Comparison of ENCODE assay signal across 8 cellular contexts in the genomic region with DNA sequence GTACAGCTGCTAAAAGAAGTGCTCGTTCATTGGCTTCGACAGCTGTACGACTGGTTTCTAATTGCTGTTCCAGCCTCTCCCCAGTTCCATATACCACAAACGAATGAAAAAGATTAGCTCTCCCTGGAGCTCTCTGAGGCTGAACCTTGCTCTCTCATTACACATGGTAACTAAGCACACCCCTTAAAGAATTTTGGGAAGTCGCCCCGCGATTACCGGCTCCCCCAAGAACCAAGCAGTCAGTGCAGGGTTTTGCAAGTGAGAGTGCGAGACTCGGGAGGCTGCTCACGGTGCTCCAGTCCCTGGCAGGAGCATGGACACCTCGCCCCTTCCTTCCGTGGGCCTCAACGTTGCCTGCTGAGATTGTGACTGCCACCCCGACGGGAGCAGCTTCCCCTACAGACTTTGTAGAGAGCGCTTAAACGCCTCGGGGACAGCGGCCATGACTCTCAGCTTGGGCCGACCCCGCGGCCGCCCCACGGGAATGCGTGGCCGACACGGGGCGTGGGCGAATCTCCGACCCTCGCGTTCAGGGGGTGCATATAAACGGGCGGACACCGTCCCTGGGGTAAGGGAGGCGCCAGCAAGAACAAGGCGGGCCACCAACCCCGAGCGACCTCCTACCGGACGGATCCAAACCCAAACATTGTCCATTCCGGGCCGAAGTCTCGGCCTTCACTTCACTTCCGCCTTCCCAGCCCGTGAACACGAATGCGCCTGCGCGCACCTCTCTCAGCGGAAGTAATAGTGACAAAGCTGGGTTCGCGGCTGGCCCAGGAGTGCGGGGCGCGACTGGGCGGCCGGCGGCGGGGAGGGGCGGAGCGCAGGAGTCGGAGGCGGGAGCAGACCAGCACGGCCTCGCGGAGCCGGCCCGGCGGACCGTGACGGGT. TPM values are rescaled to one million over a fixed set of nuclear protein-coding genes. Genes with fewer than 3 reads are reported as not detected.
DNase-seq lines count a peak whose midpoint lies in the region; ATAC-seq lines count a peak whose summit lies in the region.

A gene with protein sequence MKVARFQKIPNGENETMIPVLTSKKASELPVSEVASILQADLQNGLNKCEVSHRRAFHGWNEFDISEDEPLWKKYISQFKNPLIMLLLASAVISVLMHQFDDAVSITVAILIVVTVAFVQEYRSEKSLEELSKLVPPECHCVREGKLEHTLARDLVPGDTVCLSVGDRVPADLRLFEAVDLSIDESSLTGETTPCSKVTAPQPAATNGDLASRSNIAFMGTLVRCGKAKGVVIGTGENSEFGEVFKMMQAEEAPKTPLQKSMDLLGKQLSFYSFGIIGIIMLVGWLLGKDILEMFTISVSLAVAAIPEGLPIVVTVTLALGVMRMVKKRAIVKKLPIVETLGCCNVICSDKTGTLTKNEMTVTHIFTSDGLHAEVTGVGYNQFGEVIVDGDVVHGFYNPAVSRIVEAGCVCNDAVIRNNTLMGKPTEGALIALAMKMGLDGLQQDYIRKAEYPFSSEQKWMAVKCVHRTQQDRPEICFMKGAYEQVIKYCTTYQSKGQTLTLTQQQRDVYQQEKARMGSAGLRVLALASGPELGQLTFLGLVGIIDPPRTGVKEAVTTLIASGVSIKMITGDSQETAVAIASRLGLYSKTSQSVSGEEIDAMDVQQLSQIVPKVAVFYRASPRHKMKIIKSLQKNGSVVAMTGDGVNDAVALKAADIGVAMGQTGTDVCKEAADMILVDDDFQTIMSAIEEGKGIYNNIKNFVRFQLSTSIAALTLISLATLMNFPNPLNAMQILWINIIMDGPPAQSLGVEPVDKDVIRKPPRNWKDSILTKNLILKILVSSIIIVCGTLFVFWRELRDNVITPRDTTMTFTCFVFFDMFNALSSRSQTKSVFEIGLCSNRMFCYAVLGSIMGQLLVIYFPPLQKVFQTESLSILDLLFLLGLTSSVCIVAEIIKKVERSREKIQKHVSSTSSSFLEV (plus strand): TSS at position 845 of the 890 bp plus-strand sequence. CDS start 686 bp downstream, outside the sequence.

- peaks cover 37% of the 10 kb centered on the region for H3K4me1 Mint-ChIP-seq in activated CD4-positive, alpha-beta T cell treated with anti-CD3 and anti-CD28 coated beads, Interleukin-2, amount 10 ng/mL, durations not matched to agents 7 days and 5 days

- H3K36me3 Mint-ChIP-seq in activated CD4-positive, alpha-beta T cell treated with anti-CD3 and anti-CD28 coated beads, Interleukin-2, amount 10 ng/mL, durations not matched to agents 7 days and 5 days (ENCODE audit: low read depth), result peaks cover 5% of the 10 kb centered on the region

- CTCF ChIA-PET in activated CD4-positive, alpha-beta T cell treated with anti-CD3 and anti-CD28 coated beads, Interleukin-2, amount 10 ng/mL, durations not matched to agents 7 days and 5 days (lab: Charles Lee), result interaction anchor here (0.7 to 2.3 kb wide), 17 partner anchors 14 to 194 kb away, joined by 3 to 13 read pairs (median 3); a partner anchor contains a TSS

- peaks cover 0 to 37% (median 24%) of the 10 kb centered on the region in 11 experiments; a peak in 15 of 22 replicates for H4K20me1 ChIP-seq in BLaER1 treated with 17β-estradiol and CSF1 and Interleukin-3, amounts not matched to agents 10 nM and 100 nM

- no peaks in the 10 kb centered on the region for H3K9me3 Mint-ChIP-seq in activated CD4-positive, alpha-beta T cell treated with anti-CD3 and anti-CD28 coated beads, Interleukin-2, amount 10 ng/mL, durations not matched to agents 7 days and 5 days

- H3K9me3 ChIP-seq in BLaER1 treated with 17β-estradiol and CSF1 and Interleukin-3, amounts not matched to agents 10 nM and 100 nM (replicated peaks in 1 of 11), result 0 out of 22 replicates have a peak, but pooled peaks cover 0 to under 1% (median 0%) of the 10 kb centered on the region in 11 experiments

- peak within 1 kb of the TSS; percentile 98 for H3K27ac Mint-ChIP-seq in activated CD4-positive, alpha-beta T cell treated with anti-CD3 and anti-CD28 coated beads, Interleukin-2, amount 10 ng/mL, durations not matched to agents 7 days and 5 days

- H3K4me2 ChIP-seq in BLaER1 treated with 17β-estradiol and CSF1 and Interleukin-3, amounts not matched to agents 10 nM and 100 nM, result peak within 1 kb of the TSS; percentile 80 to 96 (median 90)

- H3K27me3 ChIP-seq in BLaER1 treated with 17β-estradiol and CSF1 and Interleukin-3, amounts not matched to agents 10 nM and 100 nM, result no peaks in the 10 kb centered on the region

- H3K4me1 ChIP-seq in BLaER1 treated with 17β-estradiol and CSF1 and Interleukin-3, amounts not matched to agents 10 nM and 100 nM, result peaks cover 19 to 36% (median 26%) of the 10 kb centered on the region in 10 experiments; a peak in 19 of 20 replicates

- H3K27me3 Mint-ChIP-seq in activated CD4-positive, alpha-beta T cell treated with anti-CD3 and anti-CD28 coated beads, Interleukin-2, amount 10 ng/mL, durations not matched to agents 7 days and 5 days, result no peaks in the 10 kb centered on the region

- ATAC-seq in GM19328 (IDR thresholded peaks at IDR 0.05; ENCODE audit: unreplicated experiment) (peak; percentile 92), HG03520 (IDR thresholded peaks at IDR 0.05; ENCODE audit: unreplicated experiment) (peak; percentile 87)

- H3K9ac ChIP-seq in BLaER1 treated with 17β-estradiol and CSF1 and Interleukin-3, amounts not matched to agents 10 nM and 100 nM, result peak within 1 kb of the TSS; percentile 93 to 99 (median 96)

- peak within 1 kb of the TSS; percentile 94 for H3K4me3 Mint-ChIP-seq in activated CD4-positive, alpha-beta T cell treated with anti-CD3 and anti-CD28 coated beads, Interleukin-2, amount 10 ng/mL, durations not matched to agents 7 days and 5 days

- POLR2A ChIA-PET in activated CD4-positive, alpha-beta T cell treated with anti-CD3 and anti-CD28 coated beads, Interleukin-2, amount 10 ng/mL, durations not matched to agents 7 days and 5 days (lab: Charles Lee), result interaction anchor here (0.6 to 1.2 kb wide), 4 partner anchors 43 to 146 kb away, joined by 3 read pairs; no protein-coding TSS in a partner anchor

- peak; percentile 95 for DNase-seq in NCI-H526 treated with DMSO at 0.1 percent for 48 hours (lab: John Stamatoyannopoulos, UW)
- peak; percentile 93 for DNase-seq in activated CD4-positive, alpha-beta T cell treated with anti-CD3 and anti-CD28 coated beads, Interleukin-2, amount 10 ng/mL, durations not matched to agents 7 days and 5 days
- DNase-seq in cortex of kidney (lab: John Stamatoyannopoulos, UW), result peak; percentile 69
- peak; percentile 99 for DNase-seq in left kidney (ENCODE audit: low read depth, low spot score)
- peak; percentile 91 to 92 for DNase-seq in stimulated activated CD4-positive, alpha-beta T cell treated with anti-CD3 and anti-CD28 coated beads, Interleukin-2, amount 100 ng/mL, for 24 hours

- H3K27ac ChIP-seq in BLaER1 treated with 17β-estradiol and CSF1 and Interleukin-3, amounts not matched to agents 10 nM and 100 nM, result peak within 1 kb of the TSS; percentile 96 to 99 (median 98)

- no peaks in the 10 kb centered on the region for H3K36me3 ChIP-seq in BLaER1 treated with 17β-estradiol and CSF1 and Interleukin-3, amounts not matched to agents 10 nM and 100 nM

- H3K4me3 ChIP-seq in BLaER1 treated with 17β-estradiol and CSF1 and Interleukin-3, amounts not matched to agents 10 nM and 100 nM, result peak within 1 kb of the TSS; percentile 71 to 96 (median 80)

RNA-seq across cellular contexts. Expression of the gene that starts here (rescaled TPM):
- 10 to 100 TPM; 58.4 to 58.5 TPM for total RNA-seq in activated CD4-positive, alpha-beta T cell treated with anti-CD3 and anti-CD28 coated beads, Interleukin-2, amount 10 ng/mL, durations not matched to agents 7 days and 5 days

Comparison
In these comparisons a context has a peak if more than half of its experiments do, and no peak if none do; other contexts are left out.
1. Peak in every context shown above with its lines: DNase-seq, ATAC-seq, H3K4me3 ChIP-seq and H3K27ac ChIP-seq.